Comparison of ENCODE assay signal across 10 cellular contexts in the genomic region with DNA sequence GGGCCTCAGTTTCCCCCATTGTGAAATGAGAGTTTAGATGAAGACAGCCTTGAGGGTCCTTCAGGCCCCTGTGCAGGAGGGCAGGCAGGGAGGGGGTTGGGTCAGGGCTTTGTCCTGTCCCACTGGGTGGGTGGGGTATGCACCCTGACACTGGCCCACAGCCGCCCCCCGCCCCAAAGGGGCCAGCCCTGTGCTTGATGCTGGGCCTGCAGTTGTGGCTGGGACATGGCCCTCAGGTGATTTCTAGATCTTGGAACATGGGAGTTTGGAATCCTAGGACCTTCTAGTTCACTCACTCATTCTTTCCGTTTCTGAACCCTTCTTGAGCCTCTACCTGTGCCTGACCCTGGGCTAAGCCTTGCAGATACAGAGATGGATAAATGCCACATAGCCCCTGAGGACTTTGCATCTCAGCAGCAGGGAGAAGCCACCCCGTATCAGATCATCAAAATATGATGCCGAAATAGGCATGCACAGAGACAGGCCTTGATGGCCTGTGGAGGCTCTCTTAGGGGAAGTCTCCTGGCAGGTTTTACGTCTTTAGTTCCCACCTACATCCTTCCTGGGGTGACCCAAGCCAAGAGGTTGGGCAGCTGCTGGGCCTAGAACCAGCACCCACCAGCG.
A peak's percentile ranks its signal among the peaks of the same experiment; 100 is the strongest.
DNase-seq lines count a peak whose midpoint lies in the region; ATAC-seq and TF ChIP-seq lines count a peak whose summit lies in the region.
"Had no signal": no experiment of that assay in that cellular context is flagged by ENCODE, and none has a peak within 500 bp of the region (broad histone marks: within the 10 kb centered on the region; RNA-seq: fewer than 3 reads in every experiment).

No MANE protein-coding gene starts in this region.

- H3K27ac ChIP-seq in right cardiac atrium (ENCODE audit: low read length), result no peak overlapping the region
- H3K27ac ChIP-seq in left ventricle myocardium inferior (replicated peaks), result no peak overlapping the region
- no peak overlapping the region for H3K27ac ChIP-seq in PC-3 (ENCODE audit: low read length)
- H3K27ac ChIP-seq in osteoblast (ENCODE audit: low read depth, low read length), result no peak overlapping the region
- no peak overlapping the region for H3K27ac ChIP-seq in RWPE1
- H3K27ac ChIP-seq: 22Rv1, HL-60 had no signal

- no peaks in the 10 kb centered on the region for H3K27me3 ChIP-seq in right cardiac atrium (ENCODE audit: control insufficient read depth, insufficient read depth)
- H3K27me3 ChIP-seq in left ventricle myocardium inferior (ENCODE audit: low read depth), result peaks cover 48% of the 10 kb centered on the region
- H3K27me3 ChIP-seq in PC-3 (ENCODE audit: low read length), result no peaks in the 10 kb centered on the region
- no peaks in the 10 kb centered on the region for H3K27me3 ChIP-seq in osteoblast (ENCODE audit: insufficient read depth, low read length)

- H2AFZ ChIP-seq in PC-3 (ENCODE audit: low read length), result no peak overlapping the region
- no peak overlapping the region for H2AFZ ChIP-seq in osteoblast (ENCODE audit: low read length)

- no peaks in the 10 kb centered on the region for H3K4me1 ChIP-seq in right cardiac atrium (ENCODE audit: control insufficient read depth, insufficient read depth, low read length)
- H3K4me1 ChIP-seq in left ventricle myocardium inferior, result peaks cover 3% of the 10 kb centered on the region
- no peaks in the 10 kb centered on the region for H3K4me1 ChIP-seq in PC-3 (ENCODE audit: insufficient read depth, low read length)
- no peaks in the 10 kb centered on the region for H3K4me1 ChIP-seq in osteoblast (ENCODE audit: insufficient read depth, low read length)

- BruUV-seq in PC-3 (replicated peaks; lab: Mats Ljungman, UMichigan), result no TSS peak

- peak overlapping the region; percentile 43; the same call in 1 of the 2 replicates for H3K4me2 ChIP-seq in PC-3 (ENCODE audit: low read length)
- H3K4me2 ChIP-seq in osteoblast (ENCODE audit: insufficient read depth, low read length), result no peak overlapping the region

- POLR2A ChIA-PET in PC-3 (lab: Charles Lee; ENCODE audit: unreplicated experiment), result no interaction called here
- POLR2A ChIA-PET in RWPE1 (lab: Yijun Ruan, JAX; ENCODE audit: low non-redundant PET), result no interaction called here

- WGBS in right cardiac atrium, result 80% methylated on average over 7 of the region's 7 CpGs

- intact Hi-C loops in right cardiac atrium (cut with DNase I) (no loop called here), left ventricle myocardium inferior (cut with micrococcal nuclease) (no loop called here), PC-3 (cut with micrococcal nuclease) (loop anchor here (2.0 kb wide), 1 partner anchor 60 kb away; no protein-coding TSS in a partner anchor)

- CTCF ChIA-PET in PC-3 (lab: Charles Lee), result no interaction called here
- CTCF ChIA-PET in RWPE1 (lab: Yijun Ruan, JAX), result interaction anchor here (0.6 to 1.2 kb wide), 12 partner anchors 46 to 555 kb away, joined by 3 to 5 read pairs (median 3); no protein-coding TSS in a partner anchor

- H3K9me2 ChIP-seq in PC-3 (replicated peaks; ENCODE audit: low read length), result no peaks in the 10 kb centered on the region

- no peak for ATAC-seq in right cardiac atrium
- no peak for ATAC-seq in PC-3

- H3K9me3 ChIP-seq in right cardiac atrium (ENCODE audit: control insufficient read depth, low read length) (no peaks in the 10 kb centered on the region), left ventricle myocardium inferior (replicated peaks) (no peaks in the 10 kb centered on the region), PC-3 (ENCODE audit: low read length) (no peaks in the 10 kb centered on the region), osteoblast (ENCODE audit: low read depth, low read length) (no peaks in the 10 kb centered on the region)

- H3K4me3 ChIP-seq in right cardiac atrium (ENCODE audit: low read length), result no peak overlapping the region
- no peak overlapping the region for H3K4me3 ChIP-seq in left ventricle myocardium inferior
- no peak overlapping the region for H3K4me3 ChIP-seq in PC-3 (ENCODE audit: low read length)
- H3K4me3 ChIP-seq in osteoblast (ENCODE audit: insufficient read depth, low read length), result no peak overlapping the region

- H3K79me2 ChIP-seq in PC-3 (ENCODE audit: low read length) (no peaks in the 10 kb centered on the region), osteoblast (ENCODE audit: insufficient read depth, low read length) (no peaks in the 10 kb centered on the region)

- H4K20me1 ChIP-seq in PC-3 (ENCODE audit: low read length) (no peaks in the 10 kb centered on the region), osteoblast (ENCODE audit: insufficient read depth, low read length) (no peaks in the 10 kb centered on the region)

- no peaks in the 10 kb centered on the region for H3F3A ChIP-seq in PC-3 (ENCODE audit: low read length, unreplicated experiment)

- no peak for TF ChIP-seq CTCF in left ventricle myocardium inferior (IDR thresholded peaks at IDR 0.05; ENCODE audit: borderline replicate concordance)
- no peak for TF ChIP-seq CTCF in PC-3 (conservative IDR thresholded peaks at IDR 0.05; ENCODE audit: low read depth, low read length)
- TF ChIP-seq CTCF in osteoblast (IDR thresholded peaks at IDR 0.05; ENCODE audit: extremely low read depth, low read depth, low read length), result no peak
- no peak for TF ChIP-seq CTCF in RWPE1 (conservative IDR thresholded peaks at IDR 0.05; ENCODE audit: low read depth)

- no peaks in the 10 kb centered on the region for H3K36me3 ChIP-seq in left ventricle myocardium inferior
- no peaks in the 10 kb centered on the region for H3K36me3 ChIP-seq in PC-3 (ENCODE audit: low read depth, low read length)
- H3K36me3 ChIP-seq in osteoblast (ENCODE audit: insufficient read depth, low read length), result no peaks in the 10 kb centered on the region

- peak in 2 of 3 donors; percentile 2 to 51 for DNase-seq in right cardiac atrium
- no peak for DNase-seq in left ventricle myocardium inferior
- DNase-seq in PC-3, result no peak
- peak; percentile 55 for DNase-seq in osteoblast (ENCODE audit: insufficient read length, low spot score, missing footprints)
- DNase-seq in activated CD4-positive, alpha-beta T cell treated with anti-CD3 and anti-CD28 coated beads, Interleukin-2, amount 50 U/mL, for 1 hour, result no peak
- DNase-seq in RWPE1 (ENCODE audit: low spot score), result no peak
- DNase-seq in retina, result no peak
- DNase-seq in GF-D8 (lab: John Stamatoyannopoulos, UW), result no peak

- no peak overlapping the region for H3K9ac ChIP-seq in PC-3 (ENCODE audit: low read length)

Comparison
In these comparisons a context has a peak if more than half of its experiments do, and no peak if none do; other contexts are left out.
1. DNase-seq: peak in right cardiac atrium (2 of 3) and osteoblast (single experiment); none in left ventricle myocardium inferior (single experiment), PC-3 (single experiment), activated CD4-positive, alpha-beta T cell treated with anti-CD3 and anti-CD28 coated beads, Interleukin-2, amount 50 U/mL, for 1 hour (single experiment), RWPE1 (single experiment), retina (single experiment) and GF-D8 (single experiment).